Comparison of ENCODE assay signal across 1 cellular context in genomic region chr17:72381597-72382397, GRCh38.
A peak's percentile ranks its signal among the peaks of the same experiment; 100 is the strongest.
TF ChIP-seq lines count a peak whose summit lies in the region.

No MANE protein-coding gene starts in this region.

TF ChIP-seq in HEK293, 187 proteins besides CTCF, POLR2A, EP300 and RAD21 (continued from another document):
- TF ChIP-seq PRDM2 (tag by site-specific recombination; IDR thresholded peaks at IDR 0.05; ENCODE audit: borderline replicate concordance) (no peak), BCL6B (tag by site-specific recombination; IDR thresholded peaks at IDR 0.05) (no peak), ZNF26 (tag by site-specific recombination; IDR thresholded peaks at IDR 0.05) (no peak), ZNF174 (tag by site-specific recombination; IDR thresholded peaks at IDR 0.05) (no peak), ZNF501 (tag by site-specific recombination; IDR thresholded peaks at IDR 0.05) (no peak), ZNF792 (tag by site-specific recombination; IDR thresholded peaks at IDR 0.05) (no peak), ZSCAN23 (tag by site-specific recombination; IDR thresholded peaks at IDR 0.05) (no peak), ZNF146 (tag by site-specific recombination; IDR thresholded peaks at IDR 0.05) (no peak; the same call in 1 of the 2 replicates), ZSCAN16 (tag by site-specific recombination; IDR thresholded peaks at IDR 0.05) (peak; percentile 97), ZBTB48 (tag by site-specific recombination; IDR thresholded peaks at IDR 0.05) (0 out of 2 replicates have a peak, but pooled peaks have one; percentile 30), ZNF639 (tag by site-specific recombination; IDR thresholded peaks at IDR 0.05) (no peak), KLF1 (tag by site-specific recombination; IDR thresholded peaks at IDR 0.05) (peak; percentile 16; the same call in 1 of the 2 replicates), ATF2 (tag by site-specific recombination; IDR thresholded peaks at IDR 0.05; ENCODE audit: low read depth) (no peak), ZBTB10 (tag by site-specific recombination; IDR thresholded peaks at IDR 0.05) (no peak), KLF17 (tag by site-specific recombination; IDR thresholded peaks at IDR 0.05) (peak; percentile 87), RBAK (tag by site-specific recombination; IDR thresholded peaks at IDR 0.05) (no peak), ZBTB6 (tag by site-specific recombination; IDR thresholded peaks at IDR 0.05) (no peak), ZNF449 (tag by site-specific recombination; IDR thresholded peaks at IDR 0.05) (no peak), ZNF10 (tag by site-specific recombination; IDR thresholded peaks at IDR 0.05) (peak; percentile 80; the same call in 1 of the 2 replicates), ZNF629 (tag by site-specific recombination; IDR thresholded peaks at IDR 0.05) (0 out of 2 replicates have a peak, but pooled peaks have one; percentile 15)
